In genomic region chr9:127814619-127815511, GRCh38 we compare ENCODE assay signal across 28 cellular contexts. TPM values are rescaled to one million over a fixed set of nuclear protein-coding genes. Genes with fewer than 3 reads are reported as not detected.
DNase-seq lines count a peak whose midpoint lies in the region; ATAC-seq and TF ChIP-seq lines count a peak whose summit lies in the region.
"Had no signal": no experiment of that assay in that cellular context is flagged by ENCODE, and none has a peak within 500 bp of the region (broad histone marks: within the 10 kb centered on the region; RNA-seq: fewer than 3 reads in every experiment).

No MANE protein-coding gene starts in this region.

- H3K27ac ChIP-seq in left ventricle myocardium inferior (replicated peaks), result peak overlapping the region; percentile 12
- no peak overlapping the region for H3K27ac ChIP-seq in endodermal cell (ENCODE audit: low read depth, low read length)
- H3K27ac ChIP-seq in tibial nerve, result peak overlapping the region in 3 of 4 donors; percentile 50 to 66 (median 53)

- peaks cover 28% of the 10 kb centered on the region for H3K36me3 Mint-ChIP-seq in endodermal cell (ENCODE audit: low read depth)

- H3K4me3 ChIP-seq in left ventricle myocardium inferior, result no peak overlapping the region
- no peak overlapping the region for H3K4me3 ChIP-seq in NT2/D1 (ENCODE audit: insufficient read length, low read depth)
- H3K4me3 ChIP-seq in endodermal cell (ENCODE audit: low read length), result no peak overlapping the region
- H3K4me3 ChIP-seq in tibial nerve, result no peak overlapping the region
- H3K4me3 ChIP-seq: coronary artery, gastrocnemius medialis, skin epidermis had no signal

- no peaks in the 10 kb centered on the region for H3K27me3 Mint-ChIP-seq in endodermal cell (ENCODE audit: insufficient read depth)
- H3K27me3 Mint-ChIP-seq: memory B cell had no signal

- ATAC-seq in Right ventricle myocardium superior (ENCODE audit: poor library complexity) (no peak), GM18909 (IDR thresholded peaks at IDR 0.05; ENCODE audit: poor library complexity, unreplicated experiment) (no peak)
- ATAC-seq: activated T-cell treated with anti-CD3 and anti-CD28 coated beads, Interleukin-2, amount 50 U/mL, for 72 hours; gastrocnemius medialis; HCT116; left colon had no signal

- H3K4me1 ChIP-seq in left ventricle myocardium inferior (peaks cover 39% of the 10 kb centered on the region), NT2/D1 (ENCODE audit: insufficient read depth, insufficient read length) (peaks cover 6% of the 10 kb centered on the region), endodermal cell (ENCODE audit: control insufficient read depth, insufficient read depth, low read length) (peaks cover 3% of the 10 kb centered on the region), tibial nerve (peaks cover 0 to 55% (median 10%) of the 10 kb centered on the region in 4 donors)

- DNase-seq in left ventricle myocardium inferior (no peak), Right ventricle myocardium superior (no peak), NT2/D1 (ENCODE audit: low read depth, low spot score) (no peak), endodermal cell (peak; percentile 46), tibial nerve (ENCODE audit: low spot score in 2 of 2) (no peak), 8988T (no peak)
- DNase-seq: activated CD4-positive, alpha-beta T cell treated with anti-CD3 and anti-CD28 coated beads for 4 hours; activated naive CD4-positive, alpha-beta T cell treated with anti-CD3 and anti-CD28 coated beads, Interleukin-2, amount 50 U/mL, for 16 hours; activated T-cell treated with anti-CD3 and anti-CD28 coated beads, Interleukin-2, amount 50 U/mL, for 72 hours; C1 segment of cervical spinal cord; DMS79 treated with DMSO at 0.1 percent for 48 hours; gastrocnemius medialis; GF-D8; hypothalamus; immature natural killer cell; KG1; left colon; MM.1S; NCI-H2029 treated with DMSO at 0.1 percent for 48 hours; NCI-H226; RPMI8226; trophoblast cell had no signal

- no peak for TF ChIP-seq EP300 in tibial nerve (IDR thresholded peaks at IDR 0.05)

- TF ChIP-seq CTCF in left ventricle myocardium inferior (IDR thresholded peaks at IDR 0.05; ENCODE audit: borderline replicate concordance), result no peak
- TF ChIP-seq CTCF in endodermal cell (conservative IDR thresholded peaks at IDR 0.05), result no peak
- no peak for TF ChIP-seq CTCF in tibial nerve (IDR thresholded peaks at IDR 0.05)

- H3K27ac Mint-ChIP-seq in endodermal cell, result peak overlapping the region; percentile 61
- H3K27ac Mint-ChIP-seq: activated T-cell treated with anti-CD3 and anti-CD28 coated beads, Interleukin-2, amount 50 U/mL, for 72 hours; immature natural killer cell; memory B cell had no signal

- no peak overlapping the region for H3K4me3 Mint-ChIP-seq in endodermal cell
- H3K4me3 Mint-ChIP-seq: activated T-cell treated with anti-CD3 and anti-CD28 coated beads, Interleukin-2, amount 50 U/mL, for 72 hours; immature natural killer cell; memory B cell had no signal

- H3K9me3 ChIP-seq in left ventricle myocardium inferior (replicated peaks), result no peaks in the 10 kb centered on the region
- H3K9me3 ChIP-seq in NT2/D1 (ENCODE audit: insufficient read depth, low read length), result no peaks in the 10 kb centered on the region
- no peaks in the 10 kb centered on the region for H3K9me3 ChIP-seq in endodermal cell (ENCODE audit: control insufficient read depth, low read length)
- no peaks in the 10 kb centered on the region for H3K9me3 ChIP-seq in tibial nerve
- H3K9me3 ChIP-seq: gastrocnemius medialis had no signal

- intact Hi-C loops in left ventricle myocardium inferior (cut with micrococcal nuclease) (no loop called here), Right ventricle myocardium superior (cut with DNase I) (no loop called here)

- peaks cover 77% of the 10 kb centered on the region for H3K36me3 ChIP-seq in left ventricle myocardium inferior
- H3K36me3 ChIP-seq in NT2/D1 (ENCODE audit: insufficient read depth, insufficient read length, low read length), result peaks cover 89% of the 10 kb centered on the region
- H3K36me3 ChIP-seq in endodermal cell (ENCODE audit: control insufficient read depth, insufficient read depth, low read length), result peaks cover 26% of the 10 kb centered on the region
- H3K36me3 ChIP-seq in tibial nerve, result peaks cover 7 to 99% (median 16%) of the 10 kb centered on the region in 3 donors

- no peaks in the 10 kb centered on the region for H3K9me3 Mint-ChIP-seq in endodermal cell
- H3K9me3 Mint-ChIP-seq: activated T-cell treated with anti-CD3 and anti-CD28 coated beads, Interleukin-2, amount 50 U/mL, for 72 hours; immature natural killer cell; memory B cell had no signal

- peak overlapping the region; percentile 5 for H3K9ac ChIP-seq in NT2/D1 (ENCODE audit: insufficient read length, low read depth)
- H3K9ac ChIP-seq in endodermal cell (ENCODE audit: extremely low read depth, low read length, poor library complexity, severe bottlenecking), result no peak overlapping the region

- H3K27me3 ChIP-seq in left ventricle myocardium inferior (ENCODE audit: low read depth) (no peaks in the 10 kb centered on the region), NT2/D1 (ENCODE audit: insufficient read depth, insufficient read length) (no peaks in the 10 kb centered on the region), endodermal cell (ENCODE audit: control insufficient read depth, insufficient read depth, low read length, poor library complexity, severe bottlenecking) (no peaks in the 10 kb centered on the region), tibial nerve (no peaks in the 10 kb centered on the region)
- H3K27me3 ChIP-seq: gastrocnemius medialis had no signal

- no peak for TF ChIP-seq POLR2A in tibial nerve (IDR thresholded peaks at IDR 0.05)

- no peaks in the 10 kb centered on the region for H3K4me1 Mint-ChIP-seq in endodermal cell
- H3K4me1 Mint-ChIP-seq: memory B cell had no signal

- 94 to 97% methylated on average over 5 to 11 of the region's 11 CpGs for WGBS in endodermal cell (ENCODE audit: insufficient coverage in 1 of 2, insufficient read length in 1 of 2), 2 experiments
- WGBS in tibial nerve, 2 donors, result 84 to 86% methylated on average over 7 to 11 of the region's 11 CpGs

RNA-seq across cellular contexts. Expression of gene FPGS, which starts 12.2 kb away (rescaled TPM):
- 38.0 TPM for total RNA-seq in left ventricle myocardium inferior
- 31.5 TPM for total RNA-seq in Right ventricle myocardium superior
- 10 to 100 TPM; 75.2 to 76.4 TPM for total RNA-seq in endodermal cell
- polyA plus RNA-seq in endodermal cell (2013, experiment 1 of 2), result 46.4 TPM
- 42.8 TPM for polyA plus RNA-seq in endodermal cell (2013, experiment 2 of 2)
- total RNA-seq in tibial nerve, result 100 to 1,000 TPM; 136 to 309 (median 143) TPM

RNA-seq across cellular contexts. Expression of gene CDK9, which starts 29.0 kb away (rescaled TPM):
- total RNA-seq in left ventricle myocardium inferior (46.4 TPM), Right ventricle myocardium superior (44.4 TPM), endodermal cell (100 to 1,000 TPM in 1 of 2 donors, 10 to 100 TPM in 1; 97.1 to 101 TPM), tibial nerve (100 to 1,000 TPM in 2 of 4 donors, 10 to 100 TPM in 2; 66.6 to 112 (median 87.6) TPM)
- 58.2 TPM for polyA plus RNA-seq in endodermal cell (2013, experiment 1 of 2)
- 58.0 TPM for polyA plus RNA-seq in endodermal cell (2013, experiment 2 of 2)

RNA-seq across cellular contexts. Expression of gene SH2D3C, which starts 36.4 kb away (rescaled TPM):
- total RNA-seq in left ventricle myocardium inferior (18.2 TPM), Right ventricle myocardium superior (18.2 TPM), endodermal cell (1 to 10 TPM in 1 of 2 donors, under 1 TPM in 1; 0.77 to 1.4 TPM), tibial nerve (10 to 100 TPM in 3 of 4 donors, 1 to 10 TPM in 1; 4.2 to 18.9 (median 13.4) TPM)
- polyA plus RNA-seq in endodermal cell (2013, experiment 1 of 2), result 5.3 TPM
- polyA plus RNA-seq in endodermal cell (2013, experiment 2 of 2), result 5.3 TPM
- total RNA-seq: HT1080 had no signal

RNA-seq across cellular contexts. Expression of gene ENG, which starts 39.6 kb away (rescaled TPM):
- total RNA-seq in left ventricle myocardium inferior, result 139 TPM
- total RNA-seq in Right ventricle myocardium superior, result 118 TPM
- total RNA-seq in endodermal cell, result 1 to 10 TPM; 2.2 to 2.4 TPM
- polyA plus RNA-seq in endodermal cell (2013, experiment 1 of 2), result 1.2 TPM
- polyA plus RNA-seq in endodermal cell (2013, experiment 2 of 2), result 0.95 TPM
- 100 to 1,000 TPM in 1 of 4 donors, 10 to 100 TPM in 3; 24.9 to 137 (median 85.6) TPM for total RNA-seq in tibial nerve
